ENCODE assay signal across 16 cellular contexts in genomic region chr2:45390856-45391255, GRCh38.
A peak's percentile ranks its signal among the peaks of the same experiment; 100 is the strongest.
DNase-seq lines count a peak whose midpoint lies in the region; ATAC-seq, FAIRE-seq and TF ChIP-seq lines count a peak whose summit lies in the region.
"Had no signal": no experiment of that assay in that cellular context is flagged by ENCODE, and none has a peak within 500 bp of the region (broad histone marks: within the 10 kb centered on the region; RNA-seq: fewer than 3 reads in every experiment).

No MANE protein-coding gene starts in this region.

- no peak overlapping the region for H2BK5ac ChIP-seq in mesenchymal stem cell (ENCODE audit: low read depth, low read length, poor library complexity, severe bottlenecking)

- H3K4me1 ChIP-seq in HUES48 (ENCODE audit: control insufficient read depth, insufficient read depth, low read length): peaks cover 39% of the 10 kb centered on the region
- no peaks in the 10 kb centered on the region for H3K4me1 ChIP-seq in astrocyte (ENCODE audit: insufficient read depth, low read length)
- peaks cover 2% of the 10 kb centered on the region for H3K4me1 ChIP-seq in mesenchymal stem cell (ENCODE audit: control insufficient read depth, insufficient read depth, low read depth, low read length)

- H3K4me3 Mint-ChIP-seq in astrocyte (ENCODE audit: unreplicated experiment): no peak overlapping the region
- H3K4me3 Mint-ChIP-seq in osteocyte (ENCODE audit: unreplicated experiment): no peak overlapping the region
- no peak overlapping the region for H3K4me3 Mint-ChIP-seq in natural killer cell treated with Interleukin-12 subunit alpha and Interleukin-12 subunit beta and Interleukin-15 and Interleukin-18, amount 100 ng/mL, for 72 hours
- H3K4me3 Mint-ChIP-seq: CD4-positive, alpha-beta T cell had no signal

- H3K18ac ChIP-seq in mesenchymal stem cell (ENCODE audit: low read depth in 1 of 2, low read length in 2 of 2): no peak overlapping the region

- H3K79me2 ChIP-seq in astrocyte (ENCODE audit: insufficient read depth, low read length): no peaks in the 10 kb centered on the region

- no peak overlapping the region for H2BK120ac ChIP-seq in mesenchymal stem cell (ENCODE audit: low read depth, low read length)

- no peak for TF ChIP-seq CTCF in astrocyte (IDR thresholded peaks at IDR 0.05; ENCODE audit: insufficient read depth, low read depth, low read length)
- no peak for TF ChIP-seq CTCF in osteocyte (IDR thresholded peaks at IDR 0.05)

- no peaks in the 10 kb centered on the region for H3K9me3 Mint-ChIP-seq in astrocyte (ENCODE audit: unreplicated experiment)
- no peaks in the 10 kb centered on the region for H3K9me3 Mint-ChIP-seq in osteocyte (ENCODE audit: unreplicated experiment)
- H3K9me3 Mint-ChIP-seq in natural killer cell treated with Interleukin-12 subunit alpha and Interleukin-12 subunit beta and Interleukin-15 and Interleukin-18, amount 100 ng/mL, for 72 hours: no peaks in the 10 kb centered on the region
- H3K9me3 Mint-ChIP-seq: CD4-positive, alpha-beta T cell had no signal

- DNase-seq in astrocyte (ENCODE audit: low read depth): no peak
- no peak for DNase-seq in mesenchymal stem cell
- no peak for DNase-seq in osteocyte (ENCODE audit: extremely low spot score, unreplicated experiment)
- no peak for DNase-seq in stimulated activated CD4-positive, alpha-beta T cell treated with anti-CD3 and anti-CD28 coated beads, Interleukin-12 subunit alpha, Interleukin-12 subunit beta, amount 100 ng/mL, for 4 hours
- DNase-seq in HUDEP-2 (lab: John Stamatoyannopoulos, UW; ENCODE audit: unreplicated experiment in 76 of 76): no peak
- no peak for DNase-seq in activated CD8-positive, alpha-beta memory T cell treated with anti-CD3 and anti-CD28 coated beads, Interleukin-2, amount 50 U/mL, for 48 hours
- no peak for DNase-seq in natural killer cell treated with Interleukin-12 subunit alpha and Interleukin-12 subunit beta and Interleukin-15 and Interleukin-18, amount 100 ng/mL, for 72 hours (ENCODE audit: low spot score)
- DNase-seq: BE2C; CD4-positive, alpha-beta T cell; GF-D8; NCI-H1105; SHP77; SK-N-SH had no signal

- no peak overlapping the region for H3K23ac ChIP-seq in mesenchymal stem cell (ENCODE audit: low read length in 2 of 2)

- H3K79me1 ChIP-seq in mesenchymal stem cell (replicated peaks; ENCODE audit: low read length, poor library complexity, severe bottlenecking): no peaks in the 10 kb centered on the region

- H3K27me3 Mint-ChIP-seq in astrocyte (ENCODE audit: low read depth, unreplicated experiment) (no peaks in the 10 kb centered on the region), osteocyte (ENCODE audit: unreplicated experiment) (no peaks in the 10 kb centered on the region)
- no peaks in the 10 kb centered on the region for H3K27me3 Mint-ChIP-seq in natural killer cell treated with Interleukin-12 subunit alpha and Interleukin-12 subunit beta and Interleukin-15 and Interleukin-18, amount 100 ng/mL, for 72 hours
- H3K27me3 Mint-ChIP-seq: CD4-positive, alpha-beta T cell had no signal

- H3K14ac ChIP-seq in mesenchymal stem cell (ENCODE audit: low read length in 2 of 2): no peak overlapping the region

- WGBS in mesenchymal stem cell: 88% methylated on average over 2 of the region's 3 CpGs

- H3K9me3 ChIP-seq in HUES48 (ENCODE audit: control insufficient read depth, insufficient read depth, low read length) (no peaks in the 10 kb centered on the region), astrocyte (ENCODE audit: insufficient read depth, low read depth, low read length) (no peaks in the 10 kb centered on the region), mesenchymal stem cell (ENCODE audit: control insufficient read depth, low read length) (no peaks in the 10 kb centered on the region)
- H3K9me3 ChIP-seq: BE2C, SK-N-SH had no signal

- no peak overlapping the region for H4K91ac ChIP-seq in mesenchymal stem cell (ENCODE audit: low read length)

- H3K4me3 ChIP-seq in HUES48 (ENCODE audit: low read depth, low read length) (no peak overlapping the region), astrocyte (ENCODE audit: insufficient read depth, low read depth, low read length) (no peak overlapping the region), mesenchymal stem cell (ENCODE audit: insufficient read depth in 1 of 2, low read depth in 1 of 2, low read length in 2 of 2) (no peak overlapping the region)

- H3K4me2 ChIP-seq in astrocyte (ENCODE audit: low read length) (no peak overlapping the region), mesenchymal stem cell (ENCODE audit: low read length, poor library complexity, severe bottlenecking) (no peak overlapping the region)
- H3K4me2 ChIP-seq: SK-N-SH had no signal

- no peak overlapping the region for H2AK5ac ChIP-seq in mesenchymal stem cell (ENCODE audit: low read length, severe bottlenecking)

- H3K9ac ChIP-seq in HUES48 (ENCODE audit: low read depth, low read length): no peak overlapping the region
- no peak overlapping the region for H3K9ac ChIP-seq in astrocyte (ENCODE audit: low read length)
- no peak overlapping the region for H3K9ac ChIP-seq in mesenchymal stem cell (ENCODE audit: low read length)
- H3K9ac ChIP-seq: SK-N-SH had no signal

- H3K27ac ChIP-seq in HUES48 (ENCODE audit: low read depth, low read length): peak overlapping the region; percentile 63
- no peak overlapping the region for H3K27ac ChIP-seq in astrocyte (ENCODE audit: low read depth, low read length)
- peak overlapping the region; percentile 19 for H3K27ac ChIP-seq in mesenchymal stem cell (ENCODE audit: low read length, poor library complexity, severe bottlenecking)
- H3K27ac ChIP-seq: HL-60 had no signal

- H2BK15ac ChIP-seq in mesenchymal stem cell (ENCODE audit: low read depth, poor library complexity, severe bottlenecking): no peak overlapping the region

- ATAC-seq in natural killer cell treated with Interleukin-12 subunit alpha and Interleukin-12 subunit beta and Interleukin-15 and Interleukin-18, amount 100 ng/mL, for 72 hours: no peak

- no peak overlapping the region for H3K4ac ChIP-seq in mesenchymal stem cell (ENCODE audit: low read depth in 1 of 2, low read length in 2 of 2)

- H4K20me1 ChIP-seq in astrocyte (ENCODE audit: insufficient read depth, low read length): no peaks in the 10 kb centered on the region

- H4K8ac ChIP-seq in mesenchymal stem cell (ENCODE audit: low read length): no peak overlapping the region

- H3K36me3 ChIP-seq in HUES48 (ENCODE audit: control insufficient read depth, insufficient read depth, low read length) (peaks cover 7% of the 10 kb centered on the region), astrocyte (ENCODE audit: insufficient read depth, low read length) (no peaks in the 10 kb centered on the region), mesenchymal stem cell (ENCODE audit: control insufficient read depth in 1 of 2, insufficient read depth in 2 of 2, low read depth in 1 of 2, low read length in 2 of 2) (peaks cover 0 to 28% of the 10 kb centered on the region in 2 experiments)

- H2AFZ ChIP-seq in astrocyte (ENCODE audit: low read depth, low read length) (no peak overlapping the region), mesenchymal stem cell (ENCODE audit: low read depth, low read length) (no peak overlapping the region)

- peak overlapping the region; percentile 11 for H3K27ac Mint-ChIP-seq in astrocyte (ENCODE audit: unreplicated experiment)
- H3K27ac Mint-ChIP-seq in osteocyte (ENCODE audit: unreplicated experiment): peak overlapping the region; percentile 81
- no peak overlapping the region for H3K27ac Mint-ChIP-seq in natural killer cell treated with Interleukin-12 subunit alpha and Interleukin-12 subunit beta and Interleukin-15 and Interleukin-18, amount 100 ng/mL, for 72 hours
- H3K27ac Mint-ChIP-seq: CD4-positive, alpha-beta T cell had no signal

- H3K27me3 ChIP-seq in HUES48 (ENCODE audit: control insufficient read depth, insufficient read depth, low read length) (no peaks in the 10 kb centered on the region), astrocyte (ENCODE audit: insufficient read depth, low read length) (no peaks in the 10 kb centered on the region), mesenchymal stem cell (ENCODE audit: control insufficient read depth in 1 of 2, insufficient read depth in 1 of 2, low read length in 2 of 2) (no peaks in the 10 kb centered on the region)
- H3K27me3 ChIP-seq: BE2C had no signal

- H3K4me1 Mint-ChIP-seq in astrocyte (ENCODE audit: low read depth, unreplicated experiment) (peaks cover 25% of the 10 kb centered on the region), osteocyte (ENCODE audit: unreplicated experiment) (peaks cover 48% of the 10 kb centered on the region)
- no peaks in the 10 kb centered on the region for H3K4me1 Mint-ChIP-seq in natural killer cell treated with Interleukin-12 subunit alpha and Interleukin-12 subunit beta and Interleukin-15 and Interleukin-18, amount 100 ng/mL, for 72 hours (ENCODE audit: low read depth in 2 of 2)

- no peak overlapping the region for H2BK12ac ChIP-seq in mesenchymal stem cell (ENCODE audit: low read length in 2 of 2)

- H3K36me3 Mint-ChIP-seq in astrocyte (ENCODE audit: low read depth, unreplicated experiment): peaks cover 1% of the 10 kb centered on the region
- H3K36me3 Mint-ChIP-seq in osteocyte (ENCODE audit: unreplicated experiment): peaks cover 21% of the 10 kb centered on the region
- peaks cover 23% of the 10 kb centered on the region for H3K36me3 Mint-ChIP-seq in natural killer cell treated with Interleukin-12 subunit alpha and Interleukin-12 subunit beta and Interleukin-15 and Interleukin-18, amount 100 ng/mL, for 72 hours

- no peak for FAIRE-seq in astrocyte (lab: Jason Lieb, UNC)
- FAIRE-seq: A204.1 had no signal

Comparison
In these comparisons a context has a peak if more than half of its experiments do, and no peak if none do; other contexts are left out.
1. H3K27ac Mint-ChIP-seq: peak in astrocyte (single experiment) and osteocyte (single experiment); none in natural killer cell treated with Interleukin-12 subunit alpha and Interleukin-12 subunit beta and Interleukin-15 and Interleukin-18, amount 100 ng/mL, for 72 hours (0 of 2).